8 cellular contexts compared by ENCODE assay signal in genomic region chr4:75916091-75916661, GRCh38. TPM values are rescaled to one million over a fixed set of nuclear protein-coding genes. Genes with fewer than 3 reads are reported as not detected.
A peak's percentile ranks its signal among the peaks of the same experiment; 100 is the strongest.
DNase-seq lines count a peak whose midpoint lies in the region; ATAC-seq and TF ChIP-seq lines count a peak whose summit lies in the region.

No MANE protein-coding gene starts in this region.

- in situ Hi-C loops in GM13976 (cut with MboI; ENCODE audit: low sequenced_read_pairs, unreplicated experiment): no loop called here

- DNase-seq in CD1c-positive myeloid dendritic cell (ENCODE audit: extremely low spot score) (peak; percentile 11), GM13976 (ENCODE audit: low spot score) (peak; percentile 66), Peyer's patch (peak in 1 of 3 donors; percentile 59), left lobe of liver (ENCODE audit: low spot score) (no peak), upper lobe of left lung (no peak), NCI-H187 (lab: John Stamatoyannopoulos, UW) (no peak)
- peak; percentile 36 for DNase-seq in central memory CD4-positive, alpha-beta T cell

- H3K4me3 ChIP-seq in Peyer's patch: no peak overlapping the region
- no peak overlapping the region for H3K4me3 ChIP-seq in upper lobe of left lung

- H3K27me3 ChIP-seq in Peyer's patch: no peaks in the 10 kb centered on the region
- no peaks in the 10 kb centered on the region for H3K27me3 ChIP-seq in upper lobe of left lung

- no peak for TF ChIP-seq POLR2A in Peyer's patch (IDR thresholded peaks at IDR 0.05)
- TF ChIP-seq POLR2A in upper lobe of left lung (IDR thresholded peaks at IDR 0.05): no peak

- peak overlapping the region in 1 of 4 donors; percentile 36 for H3K27ac ChIP-seq in Peyer's patch
- H3K27ac ChIP-seq in upper lobe of left lung: peak overlapping the region in 1 of 4 donors; percentile 38

- H3K36me3 ChIP-seq in Peyer's patch: peaks cover 0 to 18% (median 0%) of the 10 kb centered on the region in 3 donors
- H3K36me3 ChIP-seq in upper lobe of left lung: peaks cover 0 to 27% (median 12%) of the 10 kb centered on the region in 4 donors

- no peak for TF ChIP-seq EP300 in upper lobe of left lung (IDR thresholded peaks at IDR 0.05)

- TF ChIP-seq CTCF in GM13976 (IDR thresholded peaks at IDR 0.05; ENCODE audit: borderline replicate concordance, control extremely low read depth, extremely low read depth, insufficient read depth, missing control alignments): peak; percentile 72
- TF ChIP-seq CTCF in Peyer's patch (IDR thresholded peaks at IDR 0.05): peak in 5 of 6 experiments; percentile 27 to 90 (median 85)
- peak; percentile 18 to 66 (median 66) for TF ChIP-seq CTCF in upper lobe of left lung (IDR thresholded peaks at IDR 0.05)

- H3K9me3 ChIP-seq in Peyer's patch: peaks cover 0 to 5% (median 0%) of the 10 kb centered on the region in 4 donors
- H3K9me3 ChIP-seq in upper lobe of left lung: no peaks in the 10 kb centered on the region

- 19 to 32% methylated on average over 1 of the region's 1 CpG for whole genome bisulfite sequencing in upper lobe of left lung, 2 donors

- peaks cover 0 to 23% (median 0%) of the 10 kb centered on the region in 4 donors for H3K4me1 ChIP-seq in Peyer's patch
- H3K4me1 ChIP-seq in upper lobe of left lung: peaks cover 0 to 5% (median 5%) of the 10 kb centered on the region in 4 donors

- ATAC-seq in HG03378 (IDR thresholded peaks at IDR 0.05; ENCODE audit: unreplicated experiment): peak; percentile 86
- ATAC-seq in left lobe of liver: peak; percentile 88
- peak; percentile 67 to 71 for ATAC-seq in upper lobe of left lung (ENCODE audit: low FRiP score in 2 of 2)

RNA-seq across cellular contexts. Expression of gene PPEF2, which starts 13.9 kb away (rescaled TPM):
- under 1 TPM in 1 of 4 donors, not detected in 3; 0.54 TPM for total RNA-seq in Peyer's patch
- 0.05 TPM for total RNA-seq in left lobe of liver
- not detected for total RNA-seq in upper lobe of left lung

RNA-seq across cellular contexts. Expression of gene NAAA, which starts 24.6 kb away (rescaled TPM):
- 100 to 1,000 TPM in 3 of 4 donors, 10 to 100 TPM in 1; 81.7 to 434 (median 177) TPM for total RNA-seq in Peyer's patch
- total RNA-seq in left lobe of liver: 33.2 TPM
- 10 to 100 TPM; 14.4 to 45.6 (median 36.7) TPM for total RNA-seq in upper lobe of left lung

Comparison
In these comparisons a context has a peak if more than half of its experiments do, and no peak if none do; other contexts are left out.
1. DNase-seq: peak in CD1c-positive myeloid dendritic cell (single experiment), GM13976 (single experiment) and central memory CD4-positive, alpha-beta T cell (single experiment); none in left lobe of liver (single experiment), upper lobe of left lung (0 of 2) and NCI-H187 (0 of 2).
2. Peak in every context shown above with its lines, with median percentiles within 50 percentile points of each other: CTCF ChIP-seq and ATAC-seq.